ENCODE assay signal across 9 cellular contexts in genomic region chr2:166419616-166419934, GRCh38.
DNase-seq lines count a peak whose midpoint lies in the region; ATAC-seq and TF ChIP-seq lines count a peak whose summit lies in the region.
"Had no signal": no experiment of that assay in that cellular context is flagged by ENCODE, and none has a peak within 500 bp of the region (broad histone marks: within the 10 kb centered on the region; RNA-seq: fewer than 3 reads in every experiment).

No MANE protein-coding gene starts in this region.

- DNase-seq in NCI-H2171 treated with DMSO at 0.1 percent for 48 hours (lab: John Stamatoyannopoulos, UW) = peak; percentile 27
- DNase-seq in NCI-H2171 (lab: John Stamatoyannopoulos, UW) = no peak
- DNase-seq in NCI-H82 treated with DMSO at 0.1 percent for 48 hours (lab: John Stamatoyannopoulos, UW; ENCODE audit: unreplicated experiment) = peak; percentile 8
- peak; percentile 22 to 37 for DNase-seq in erythroblast (lab: John Stamatoyannopoulos, UW)
- DNase-seq in superior temporal gyrus (ENCODE audit: extremely low spot score) = peak; percentile 26
- DNase-seq in hippocampal formation (lab: John Stamatoyannopoulos, UW) = no peak
- no peak for DNase-seq in GM10266 (ENCODE audit: extremely low spot score)
- DNase-seq: activated naive CD8-positive, alpha-beta T cell treated with anti-CD3 and anti-CD28 coated beads, Interleukin-2, amount 10 ng/mL, durations not matched to agents 7 days and 5 days had no signal

- ATAC-seq in GM18519 (IDR thresholded peaks at IDR 0.05; ENCODE audit: low FRiP score, unreplicated experiment) = no peak

- no peak for TF ChIP-seq CTCF in GM10266 (IDR thresholded peaks at IDR 0.05; ENCODE audit: control insufficient read depth, insufficient read depth, low read depth, missing control alignments)

- no peak for TF ChIP-seq POLR2A in erythroblast (IDR thresholded peaks at IDR 0.05; ENCODE audit: low read length)

Comparison
In these comparisons a context has a peak if more than half of its experiments do, and no peak if none do; other contexts are left out.
1. DNase-seq: peak in NCI-H2171 treated with DMSO at 0.1 percent for 48 hours (single experiment), NCI-H82 treated with DMSO at 0.1 percent for 48 hours (single experiment), erythroblast (2 of 2) and superior temporal gyrus (single experiment); none in NCI-H2171 (single experiment), hippocampal formation (0 of 2) and GM10266 (single experiment).